Comparison of ENCODE assay signal across 16 cellular contexts in the genomic region with DNA sequence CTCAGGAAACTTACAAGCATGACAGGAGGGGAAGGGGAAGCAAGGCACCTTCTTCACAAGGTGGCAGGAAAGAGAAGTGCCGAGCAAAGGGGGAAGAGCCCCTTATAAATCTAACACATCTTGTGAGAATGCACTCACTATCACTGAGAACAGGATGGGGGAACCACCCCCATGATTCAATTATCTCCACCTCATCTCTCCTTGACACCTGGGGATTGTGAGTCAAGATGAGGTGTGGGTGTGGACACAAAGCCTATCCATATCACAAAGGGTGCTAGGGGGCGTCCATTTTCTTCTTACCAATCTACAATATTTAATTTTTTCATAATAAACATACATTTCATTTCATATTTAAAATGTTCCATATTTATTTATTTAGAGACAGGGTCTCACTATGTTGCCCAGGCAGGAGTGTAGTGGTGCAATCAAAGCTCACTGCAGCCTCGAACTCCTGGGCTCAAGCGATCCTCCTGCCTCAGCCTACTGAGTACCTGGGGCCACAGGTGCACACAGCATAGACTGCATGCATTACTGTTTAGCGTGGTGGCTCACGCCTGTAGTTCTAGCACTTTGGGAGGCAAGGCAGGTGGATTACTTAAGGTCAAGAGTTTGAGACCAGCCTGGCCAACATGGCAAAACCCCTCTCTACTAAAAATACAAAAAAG. TPM values are rescaled to one million over a fixed set of nuclear protein-coding genes. Genes with fewer than 3 reads are reported as not detected.
DNase-seq lines count a peak whose midpoint lies in the region; ATAC-seq and TF ChIP-seq lines count a peak whose summit lies in the region.
"Had no signal": no experiment of that assay in that cellular context is flagged by ENCODE, and none has a peak within 500 bp of the region (broad histone marks: within the 10 kb centered on the region; RNA-seq: fewer than 3 reads in every experiment).

No MANE protein-coding gene starts in this region.

- H4K5ac ChIP-seq in H9 (ENCODE audit: insufficient read length, low read depth, low read length), result no peak overlapping the region

- peaks cover 2% of the 10 kb centered on the region for H4K20me1 ChIP-seq in H9 (ENCODE audit: control insufficient read depth, insufficient read depth, insufficient read length)

- H3K27ac Mint-ChIP-seq in activated CD8-positive, alpha-beta T cell treated with anti-CD3 and anti-CD28 coated beads for 36 hours, result no peak overlapping the region
- H3K27ac Mint-ChIP-seq in activated CD8-positive, alpha-beta T cell treated with anti-CD3 and anti-CD28 coated beads, Interleukin-2, amount 10 ng/mL, durations not matched to agents 7 days and 5 days, result no peak overlapping the region
- H3K27ac Mint-ChIP-seq in H9, result peak overlapping the region; percentile 22 to 85 (median 67); a peak in 2 of 7 replicates
- H3K27ac Mint-ChIP-seq in brain, result peak overlapping the region in 3 of 5 experiments; percentile 24 to 68 (median 29)
- H3K27ac Mint-ChIP-seq: type B pancreatic cell had no signal

- H3K56ac ChIP-seq in H9 (ENCODE audit: insufficient read length, low read depth, low read length), result no peak overlapping the region

- no peak for TF ChIP-seq CTCF in activated CD8-positive, alpha-beta T cell treated with anti-CD3 and anti-CD28 coated beads for 36 hours (IDR thresholded peaks at IDR 0.05)
- no peak for TF ChIP-seq CTCF in H9 (conservative IDR thresholded peaks at IDR 0.05)
- no peak for TF ChIP-seq CTCF in brain (conservative IDR thresholded peaks at IDR 0.05)

- H2BK15ac ChIP-seq in H9 (ENCODE audit: low read depth, low read length), result no peak overlapping the region
- no peak overlapping the region for H2BK15ac ChIP-seq in neuronal stem cell (ENCODE audit: low read length)

- H3K27ac ChIP-seq in H9 (ENCODE audit: insufficient read length, low read depth, low read length) (no peak overlapping the region), neuronal stem cell (replicated peaks; ENCODE audit: low read length) (no peak overlapping the region)

- no peaks in the 10 kb centered on the region for H3K79me2 ChIP-seq in H9 (ENCODE audit: insufficient read depth, low read length)

- no peak overlapping the region for H3K23ac ChIP-seq in H9 (ENCODE audit: insufficient read length, low read depth, low read length)
- no peak overlapping the region for H3K23ac ChIP-seq in neuronal stem cell (ENCODE audit: low read depth, low read length, poor library complexity)

- H3K27me3 Mint-ChIP-seq in activated CD8-positive, alpha-beta T cell treated with anti-CD3 and anti-CD28 coated beads for 36 hours, result no peaks in the 10 kb centered on the region
- no peaks in the 10 kb centered on the region for H3K27me3 Mint-ChIP-seq in activated CD8-positive, alpha-beta T cell treated with anti-CD3 and anti-CD28 coated beads, Interleukin-2, amount 10 ng/mL, durations not matched to agents 7 days and 5 days (ENCODE audit: low read depth)
- H3K27me3 Mint-ChIP-seq in H9 (ENCODE audit: low read depth), result peaks cover 3% of the 10 kb centered on the region
- no peaks in the 10 kb centered on the region for H3K27me3 Mint-ChIP-seq in brain
- H3K27me3 Mint-ChIP-seq: activated CD8-positive, alpha-beta memory T cell treated with anti-CD3 and anti-CD28 coated beads, Interleukin-2, amount 10 ng/mL, durations not matched to agents 7 days and 5 days; type B pancreatic cell had no signal

- H3K9me3 Mint-ChIP-seq in activated CD8-positive, alpha-beta T cell treated with anti-CD3 and anti-CD28 coated beads for 36 hours, result no peaks in the 10 kb centered on the region
- H3K9me3 Mint-ChIP-seq in activated CD8-positive, alpha-beta T cell treated with anti-CD3 and anti-CD28 coated beads, Interleukin-2, amount 10 ng/mL, durations not matched to agents 7 days and 5 days (ENCODE audit: insufficient read depth), result no peaks in the 10 kb centered on the region
- H3K9me3 Mint-ChIP-seq in H9 (no peaks in the 10 kb centered on the region), brain (no peaks in the 10 kb centered on the region)
- H3K9me3 Mint-ChIP-seq: type B pancreatic cell had no signal

- H3K36me3 Mint-ChIP-seq in activated CD8-positive, alpha-beta T cell treated with anti-CD3 and anti-CD28 coated beads for 36 hours (ENCODE audit: low read depth), result peaks cover 32% of the 10 kb centered on the region
- H3K36me3 Mint-ChIP-seq in activated CD8-positive, alpha-beta T cell treated with anti-CD3 and anti-CD28 coated beads, Interleukin-2, amount 10 ng/mL, durations not matched to agents 7 days and 5 days (ENCODE audit: low read depth), result peaks cover 38% of the 10 kb centered on the region
- H3K36me3 Mint-ChIP-seq in H9 (ENCODE audit: insufficient read depth in 1 of 3, low read depth in 3 of 3) (peaks cover 21 to 82% (median 76%) of the 10 kb centered on the region in 3 experiments), brain (peaks cover 45% of the 10 kb centered on the region)

- H4K8ac ChIP-seq in H9 (replicated peaks; ENCODE audit: insufficient read length, low read depth, low read length) (no peak overlapping the region), neuronal stem cell (ENCODE audit: low read depth, low read length) (no peak overlapping the region)

- H3K14ac ChIP-seq in H9 (ENCODE audit: insufficient read depth, low read length) (no peak overlapping the region), neuronal stem cell (ENCODE audit: low read length) (no peak overlapping the region)

- POLR2A ChIA-PET in activated CD8-positive, alpha-beta T cell treated with anti-CD3 and anti-CD28 coated beads for 36 hours (lab: Charles Lee), result interaction anchor here (0.7 to 1.2 kb wide), 3 partner anchors 13 to 124 kb away, joined by 3 read pairs; a partner anchor contains a TSS
- POLR2A ChIA-PET in activated CD8-positive, alpha-beta T cell treated with anti-CD3 and anti-CD28 coated beads, Interleukin-2, amount 10 ng/mL, durations not matched to agents 7 days and 5 days (lab: Charles Lee), result no interaction called here

- H3K4me1 ChIP-seq in H9 (ENCODE audit: insufficient read depth, low read length) (no peaks in the 10 kb centered on the region), neuronal stem cell (ENCODE audit: control insufficient read depth in 2 of 2, insufficient read depth in 1 of 2, low read depth in 1 of 2, low read length in 2 of 2) (no peaks in the 10 kb centered on the region)

- H3K18ac ChIP-seq in H9 (ENCODE audit: insufficient read length, low read depth, low read length), result no peak overlapping the region
- H3K18ac ChIP-seq in neuronal stem cell (ENCODE audit: low read length), result no peak overlapping the region

- no peak overlapping the region for H2AK5ac ChIP-seq in H9 (ENCODE audit: insufficient read length, low read length)
- no peak overlapping the region for H2AK5ac ChIP-seq in neuronal stem cell (ENCODE audit: low read depth, low read length)

- H2AFZ ChIP-seq in H9 (ENCODE audit: low read length) (no peak overlapping the region), neuronal stem cell (ENCODE audit: low read length) (no peak overlapping the region)

- no peak overlapping the region for H4K91ac ChIP-seq in H9 (ENCODE audit: insufficient read length, low read depth, low read length)
- no peak overlapping the region for H4K91ac ChIP-seq in neuronal stem cell (ENCODE audit: low read depth, low read length, poor library complexity)

- peaks cover 28 to 93% of the 10 kb centered on the region in 2 donors for H3K36me3 ChIP-seq in neuronal stem cell (replicated peaks in 1 of 2; ENCODE audit: control insufficient read depth in 2 of 2, insufficient read depth in 2 of 2, low read length in 2 of 2)

- peaks cover 19% of the 10 kb centered on the region for H3K4me1 Mint-ChIP-seq in activated CD8-positive, alpha-beta T cell treated with anti-CD3 and anti-CD28 coated beads for 36 hours (ENCODE audit: low read depth)
- no peaks in the 10 kb centered on the region for H3K4me1 Mint-ChIP-seq in activated CD8-positive, alpha-beta T cell treated with anti-CD3 and anti-CD28 coated beads, Interleukin-2, amount 10 ng/mL, durations not matched to agents 7 days and 5 days (ENCODE audit: low read depth)
- no peaks in the 10 kb centered on the region for H3K4me1 Mint-ChIP-seq in H9
- peaks cover 14% of the 10 kb centered on the region for H3K4me1 Mint-ChIP-seq in brain
- H3K4me1 Mint-ChIP-seq: activated CD8-positive, alpha-beta memory T cell treated with anti-CD3 and anti-CD28 coated beads, Interleukin-2, amount 10 ng/mL, durations not matched to agents 7 days and 5 days had no signal

- no CpG with 5 or more reads among the region's 6 CpGs for WGBS in H9 (ENCODE audit: extremely low coverage, insufficient read length, low lambda C conversion rate)
- no CpG with 5 or more reads among the region's 6 CpGs for WGBS in neuronal stem cell (ENCODE audit: extremely low coverage in 2 of 2, insufficient read length in 2 of 2, insufficient replicate concordance in 1 of 2), 2 donors

- ATAC-seq in activated CD8-positive, alpha-beta T cell treated with anti-CD3 and anti-CD28 coated beads for 36 hours, result peak; percentile 95
- ATAC-seq in activated CD8-positive, alpha-beta T cell treated with anti-CD3 and anti-CD28 coated beads, Interleukin-2, amount 10 ng/mL, durations not matched to agents 7 days and 5 days, result no peak
- ATAC-seq in GM21619 (IDR thresholded peaks at IDR 0.05; ENCODE audit: unreplicated experiment), result no peak
- no peak for ATAC-seq in GM19397 (IDR thresholded peaks at IDR 0.05; ENCODE audit: unreplicated experiment)
- ATAC-seq: activated CD8-positive, alpha-beta memory T cell treated with anti-CD3 and anti-CD28 coated beads, Interleukin-2, amount 10 ng/mL, durations not matched to agents 7 days and 5 days; heart right ventricle; mucosa of descending colon had no signal

- no peaks in the 10 kb centered on the region for H3K23me2 ChIP-seq in H9 (ENCODE audit: insufficient read length, low read depth, low read length, poor library complexity, severe bottlenecking)

- H3K9ac ChIP-seq in H9 (ENCODE audit: extremely low read depth, insufficient read length, low read length), result no peak overlapping the region
- no peak overlapping the region for H3K9ac ChIP-seq in neuronal stem cell (ENCODE audit: low read depth, low read length, poor library complexity)

- H3K4me3 ChIP-seq in neuronal stem cell (ENCODE audit: low read length in 2 of 2), result no peak overlapping the region
- H3K4me3 ChIP-seq: heart right ventricle, mucosa of descending colon had no signal

- H3K27me3 ChIP-seq in H9 (ENCODE audit: insufficient read depth, low read length), result no peaks in the 10 kb centered on the region
- H3K27me3 ChIP-seq in neuronal stem cell (ENCODE audit: control insufficient read depth in 3 of 3, insufficient read depth in 3 of 3, low read depth in 1 of 3, low read length in 3 of 3), result no peaks in the 10 kb centered on the region
- H3K27me3 ChIP-seq: heart right ventricle had no signal

- H3K79me1 ChIP-seq in H9 (ENCODE audit: insufficient read depth, low read depth, low read length, poor library complexity, severe bottlenecking) (no peaks in the 10 kb centered on the region), neuronal stem cell (ENCODE audit: low read depth, low read length) (peaks cover 3% of the 10 kb centered on the region)

- H3K9me3 ChIP-seq in H9 (ENCODE audit: control insufficient read depth, low read depth, low read length), result no peaks in the 10 kb centered on the region
- H3K9me3 ChIP-seq in neuronal stem cell (replicated peaks in 1 of 2; ENCODE audit: control insufficient read depth in 2 of 2, insufficient read depth in 1 of 2, low read depth in 1 of 2, low read length in 2 of 2), result no peaks in the 10 kb centered on the region
- H3K9me3 ChIP-seq: heart right ventricle, mucosa of descending colon had no signal

- H2BK120ac ChIP-seq in H9 (ENCODE audit: low read depth, low read length, poor library complexity, severe bottlenecking), result no peak overlapping the region
- no peak overlapping the region for H2BK120ac ChIP-seq in neuronal stem cell (ENCODE audit: low read depth, low read length)

- intact Hi-C loops in activated CD8-positive, alpha-beta T cell treated with anti-CD3 and anti-CD28 coated beads for 36 hours (cut with micrococcal nuclease), result no loop called here

- no peak overlapping the region for H2BK20ac ChIP-seq in H9 (ENCODE audit: low read depth, low read length, poor library complexity, severe bottlenecking)

- H3K4me3 Mint-ChIP-seq in activated CD8-positive, alpha-beta T cell treated with anti-CD3 and anti-CD28 coated beads for 36 hours, result no peak overlapping the region
- H3K4me3 Mint-ChIP-seq in activated CD8-positive, alpha-beta T cell treated with anti-CD3 and anti-CD28 coated beads, Interleukin-2, amount 10 ng/mL, durations not matched to agents 7 days and 5 days, result no peak overlapping the region
- H3K4me3 Mint-ChIP-seq in H9, result no peak overlapping the region
- H3K4me3 Mint-ChIP-seq in brain, result no peak overlapping the region
- H3K4me3 Mint-ChIP-seq: activated CD8-positive, alpha-beta memory T cell treated with anti-CD3 and anti-CD28 coated beads, Interleukin-2, amount 10 ng/mL, durations not matched to agents 7 days and 5 days; type B pancreatic cell had no signal

- H2BK5ac ChIP-seq in H9 (ENCODE audit: insufficient read length, low read length), result no peak overlapping the region
- peak overlapping the region; percentile 63 for H2BK5ac ChIP-seq in neuronal stem cell (ENCODE audit: low read length)

- peak; percentile 54 for DNase-seq in activated CD8-positive, alpha-beta T cell treated with anti-CD3 and anti-CD28 coated beads for 36 hours
- no peak for DNase-seq in activated CD8-positive, alpha-beta T cell treated with anti-CD3 and anti-CD28 coated beads, Interleukin-2, amount 10 ng/mL, durations not matched to agents 7 days and 5 days
- no peak for DNase-seq in H9
- no peak for DNase-seq in neuronal stem cell (ENCODE audit: low spot score)
- no peak for DNase-seq in NCI-H1436 treated with DMSO at 0.1 percent for 48 hours (lab: John Stamatoyannopoulos, UW)
- DNase-seq: activated CD8-positive, alpha-beta memory T cell treated with anti-CD3 and anti-CD28 coated beads, Interleukin-2, amount 10 ng/mL, durations not matched to agents 7 days and 5 days; dermis blood vessel endothelial cell; heart right ventricle; Kasumi-1; mucosa of descending colon; NCI-H1436; NCI-H446 had no signal

- H2BK12ac ChIP-seq in H9 (ENCODE audit: insufficient read length, low read depth, low read length) (no peak overlapping the region), neuronal stem cell (ENCODE audit: low read length) (no peak overlapping the region)

- no peak overlapping the region for H3T11ph ChIP-seq in H9 (ENCODE audit: low read length)

- H3K4me2 ChIP-seq in H9 (ENCODE audit: insufficient read depth, insufficient read length, low read length) (no peak overlapping the region), neuronal stem cell (ENCODE audit: insufficient read depth, low read length, poor library complexity, severe bottlenecking) (no peak overlapping the region)

- H3K4ac ChIP-seq in H9 (ENCODE audit: low read depth, low read length), result no peak overlapping the region
- H3K4ac ChIP-seq in neuronal stem cell (ENCODE audit: low read length), result no peak overlapping the region

- CTCF ChIA-PET in activated CD8-positive, alpha-beta T cell treated with anti-CD3 and anti-CD28 coated beads for 36 hours (lab: Charles Lee), result interaction anchor here (1.0 to 1.8 kb wide), 3 partner anchors 9 to 23 kb away, joined by 3 to 11 read pairs (median 3); no protein-coding TSS in a partner anchor
- CTCF ChIA-PET in activated CD8-positive, alpha-beta T cell treated with anti-CD3 and anti-CD28 coated beads, Interleukin-2, amount 10 ng/mL, durations not matched to agents 7 days and 5 days (lab: Charles Lee), result interaction anchor here (1.7 kb wide), 1 partner anchor 22 kb away, joined by 5 read pairs; no protein-coding TSS in a partner anchor

RNA-seq across cellular contexts. Expression of a gene that starts 26.5 kb away (rescaled TPM):
- 10 to 100 TPM; 40.5 to 42.7 TPM for total RNA-seq in activated CD8-positive, alpha-beta T cell treated with anti-CD3 and anti-CD28 coated beads for 36 hours
- total RNA-seq in activated CD8-positive, alpha-beta T cell treated with anti-CD3 and anti-CD28 coated beads, Interleukin-2, amount 10 ng/mL, durations not matched to agents 7 days and 5 days, result 10 to 100 TPM; 39.2 to 43.6 TPM
- total RNA-seq in H9 (2021), result 54.0 and 54.8 TPM in 2 replicates
- 25.8 TPM for polyA plus RNA-seq in brain (ENCODE audit: insufficient read depth, low read depth, low replicate concordance)
- 11.8 TPM for polyA plus RNA-seq in neuronal stem cell (2013, experiment 1 of 2)
- 12.1 TPM for polyA plus RNA-seq in neuronal stem cell (2013, experiment 2 of 2)

RNA-seq across cellular contexts. Expression of a gene that starts 50.5 kb away (rescaled TPM):
- under 1 TPM in 1 of 2 experiments, not detected in 1; 0.32 TPM for total RNA-seq in activated CD8-positive, alpha-beta T cell treated with anti-CD3 and anti-CD28 coated beads for 36 hours
- under 1 TPM; 0.52 to 0.74 TPM for total RNA-seq in activated CD8-positive, alpha-beta T cell treated with anti-CD3 and anti-CD28 coated beads, Interleukin-2, amount 10 ng/mL, durations not matched to agents 7 days and 5 days
- total RNA-seq in H9 (2021), result 1.0 and 1.6 TPM in 2 replicates
- polyA plus RNA-seq in brain (ENCODE audit: insufficient read depth, low read depth, low replicate concordance), result 1.3 TPM
- 0.20 TPM for polyA plus RNA-seq in neuronal stem cell (2013, experiment 1 of 2)
- 0.25 TPM for polyA plus RNA-seq in neuronal stem cell (2013, experiment 2 of 2)

RNA-seq across cellular contexts. Expression of a gene that starts 58.2 kb away (rescaled TPM):
- total RNA-seq in activated CD8-positive, alpha-beta T cell treated with anti-CD3 and anti-CD28 coated beads for 36 hours, result 10 to 100 TPM; 75.9 to 87.7 TPM
- total RNA-seq in activated CD8-positive, alpha-beta T cell treated with anti-CD3 and anti-CD28 coated beads, Interleukin-2, amount 10 ng/mL, durations not matched to agents 7 days and 5 days, result 100 to 1,000 TPM; 113 TPM
- 103 and 104 TPM in 2 replicates for total RNA-seq in H9 (2021)
- 55.3 TPM for polyA plus RNA-seq in brain (ENCODE audit: insufficient read depth, low read depth, low replicate concordance)
- 54.2 TPM for polyA plus RNA-seq in neuronal stem cell (2013, experiment 1 of 2)
- 54.2 TPM for polyA plus RNA-seq in neuronal stem cell (2013, experiment 2 of 2)

RNA-seq across cellular contexts. Expression of a gene that starts 58.3 kb away (rescaled TPM):
- under 1 TPM; 0.18 to 0.22 TPM for total RNA-seq in activated CD8-positive, alpha-beta T cell treated with anti-CD3 and anti-CD28 coated beads for 36 hours
- total RNA-seq in activated CD8-positive, alpha-beta T cell treated with anti-CD3 and anti-CD28 coated beads, Interleukin-2, amount 10 ng/mL, durations not matched to agents 7 days and 5 days, result 1 to 10 TPM; 1.2 TPM
- total RNA-seq in H9 (2021), result 1.2 and 1.4 TPM in 2 replicates
- 1.5 TPM for polyA plus RNA-seq in brain (ENCODE audit: insufficient read depth, low read depth, low replicate concordance)
- 1.3 TPM for polyA plus RNA-seq in neuronal stem cell (2013, experiment 1 of 2)
- 1.1 TPM for polyA plus RNA-seq in neuronal stem cell (2013, experiment 2 of 2)

Comparison
In these comparisons a context has a peak if more than half of its experiments do, and no peak if none do; other contexts are left out.
1. H3K27ac Mint-ChIP-seq: peak in H9 (3 of 3) and brain (3 of 5); none in activated CD8-positive, alpha-beta T cell treated with anti-CD3 and anti-CD28 coated beads for 36 hours (single experiment) and activated CD8-positive, alpha-beta T cell treated with anti-CD3 and anti-CD28 coated beads, Interleukin-2, amount 10 ng/mL, durations not matched to agents 7 days and 5 days (single experiment).